ENCODE assay signal across 30 cellular contexts in genomic region chr7:112063974-112064373, GRCh38.
"Had no signal": no experiment of that assay in that cellular context is flagged by ENCODE, and none has a peak within 500 bp of the region (broad histone marks: within the 10 kb centered on the region; RNA-seq: fewer than 3 reads in every experiment).

No MANE protein-coding gene starts in this region.

- H3K9ac ChIP-seq: neural progenitor cell, parathyroid adenoma had no signal

- H3K4me2 ChIP-seq: neural progenitor cell had no signal

- H3K27ac ChIP-seq: neural progenitor cell, ovary, parathyroid adenoma, psoas muscle, right lobe of liver, sigmoid colon, spleen, stomach, suprapubic skin, testis, tibial artery, transverse colon, upper lobe of right lung, uterus had no signal

- H3K9me3 ChIP-seq: ovary, psoas muscle, right lobe of liver, sigmoid colon, spleen, stomach, suprapubic skin, testis, tibial artery, transverse colon, upper lobe of right lung, uterus had no signal

- H3K4me1 Mint-ChIP-seq: naive thymus-derived CD4-positive, alpha-beta T cell; natural killer cell; nephron; neural progenitor cell; stimulated activated effector memory CD8-positive, alpha-beta T cell treated with anti-CD3 and anti-CD28 coated beads, Interleukin-12 subunit alpha, Interleukin-12 subunit beta, amount 100 ng/mL, for 72 hours; stimulated activated naive B cell treated with anti-CD40 and anti-IgM and Interleukin-4, amounts not matched to agents 10 μg/mL and 1 μg/mL and 100 μg/mL, for 72 hours had no signal

- H3K9me3 Mint-ChIP-seq: natural killer cell; nephron; neural progenitor cell; stimulated activated effector memory CD8-positive, alpha-beta T cell treated with anti-CD3 and anti-CD28 coated beads, Interleukin-12 subunit alpha, Interleukin-12 subunit beta, amount 100 ng/mL, for 72 hours; stimulated activated naive B cell treated with anti-CD40 and anti-IgM and Interleukin-4, amounts not matched to agents 10 μg/mL and 1 μg/mL and 100 μg/mL, for 72 hours; stimulated activated naive CD8-positive, alpha-beta T cell treated with anti-CD3 and anti-CD28 coated beads, Interleukin-15, Interleukin-2, amounts not matched to agents 100 ng/mL and 50 ng/mL, for 24 hours; type B pancreatic cell had no signal

- H3K79me2 ChIP-seq: parathyroid adenoma had no signal

- H2AFZ ChIP-seq: neural progenitor cell, parathyroid adenoma had no signal

- ATAC-seq: naive thymus-derived CD4-positive, alpha-beta T cell; natural killer cell; psoas muscle; right cardiac atrium; right lobe of liver; stimulated activated effector memory CD8-positive, alpha-beta T cell treated with anti-CD3 and anti-CD28 coated beads, Interleukin-12 subunit alpha, Interleukin-12 subunit beta, amount 100 ng/mL, for 72 hours; stimulated activated naive B cell treated with anti-CD40 and anti-IgM and Interleukin-4, amounts not matched to agents 10 μg/mL and 1 μg/mL and 100 μg/mL, for 72 hours; upper lobe of right lung had no signal

- H3K36me3 ChIP-seq: neural progenitor cell, ovary, right lobe of liver, sigmoid colon, spleen, stomach, suprapubic skin, tibial artery, transverse colon, upper lobe of right lung, uterus had no signal

- H3K4me3 ChIP-seq: neural progenitor cell, ovary, psoas muscle, right lobe of liver, sigmoid colon, spleen, stomach, suprapubic skin, testis, tibial artery, transverse colon, upper lobe of right lung, uterus had no signal

- H3K4me3 Mint-ChIP-seq: naive thymus-derived CD4-positive, alpha-beta T cell; natural killer cell; nephron; neural progenitor cell; stimulated activated effector memory CD8-positive, alpha-beta T cell treated with anti-CD3 and anti-CD28 coated beads, Interleukin-12 subunit alpha, Interleukin-12 subunit beta, amount 100 ng/mL, for 72 hours; stimulated activated naive B cell treated with anti-CD40 and anti-IgM and Interleukin-4, amounts not matched to agents 10 μg/mL and 1 μg/mL and 100 μg/mL, for 72 hours; stimulated activated naive CD8-positive, alpha-beta T cell treated with anti-CD3 and anti-CD28 coated beads, Interleukin-15, Interleukin-2, amounts not matched to agents 100 ng/mL and 50 ng/mL, for 24 hours; type B pancreatic cell had no signal

- H3K36me3 Mint-ChIP-seq: naive thymus-derived CD4-positive, alpha-beta T cell; natural killer cell; neural progenitor cell; stimulated activated effector memory CD8-positive, alpha-beta T cell treated with anti-CD3 and anti-CD28 coated beads, Interleukin-12 subunit alpha, Interleukin-12 subunit beta, amount 100 ng/mL, for 72 hours; stimulated activated naive B cell treated with anti-CD40 and anti-IgM and Interleukin-4, amounts not matched to agents 10 μg/mL and 1 μg/mL and 100 μg/mL, for 72 hours; type B pancreatic cell had no signal

- H3K4me1 ChIP-seq: neural progenitor cell, parathyroid adenoma, spleen, testis, tibial artery, transverse colon, uterus had no signal

- H3K27me3 Mint-ChIP-seq: progenitor cell of endocrine pancreas; stimulated activated naive B cell treated with anti-CD40 and anti-IgM and Interleukin-4, amounts not matched to agents 10 μg/mL and 1 μg/mL and 100 μg/mL, for 72 hours; type B pancreatic cell had no signal

- H3K27me3 ChIP-seq: neural progenitor cell, ovary, right lobe of liver, sigmoid colon, spleen, stomach, suprapubic skin, testis, tibial artery, transverse colon, upper lobe of right lung, uterus had no signal

- H3K27ac Mint-ChIP-seq: naive thymus-derived CD4-positive, alpha-beta T cell; natural killer cell; nephron; neural progenitor cell; progenitor cell of endocrine pancreas; stimulated activated effector memory CD8-positive, alpha-beta T cell treated with anti-CD3 and anti-CD28 coated beads, Interleukin-12 subunit alpha, Interleukin-12 subunit beta, amount 100 ng/mL, for 72 hours; stimulated activated naive B cell treated with anti-CD40 and anti-IgM and Interleukin-4, amounts not matched to agents 10 μg/mL and 1 μg/mL and 100 μg/mL, for 72 hours; stimulated activated naive CD8-positive, alpha-beta T cell treated with anti-CD3 and anti-CD28 coated beads, Interleukin-15, Interleukin-2, amounts not matched to agents 100 ng/mL and 50 ng/mL, for 24 hours; type B pancreatic cell had no signal

- DNase-seq: naive thymus-derived CD4-positive, alpha-beta T cell; natural killer cell; occipital lobe; ovary; psoas muscle; right cardiac atrium; right lobe of liver; sigmoid colon; small intestine; spleen; stimulated activated CD4-positive, alpha-beta T cell treated with anti-CD3 and anti-CD28 coated beads, Interleukin-12 subunit alpha, Interleukin-12 subunit beta, amount 100 ng/mL, for 4 hours; stimulated activated CD4-positive, alpha-beta T cell treated with anti-CD3 and anti-CD28 coated beads, Interleukin-1b, Interleukin-23, amount 100 ng/mL, for 48 hours; stimulated activated CD4-positive, alpha-beta T cell treated with anti-CD3 and anti-CD28 coated beads, Interleukin-2, amount 100 ng/mL, for 48 hours; stimulated activated CD4-positive, alpha-beta T cell treated with anti-CD3 and anti-CD28 coated beads, Interleukin-4, amount 100 ng/mL, for 24 hours; stimulated activated naive B cell treated with anti-CD40 and anti-IgM and Interleukin-4, amounts not matched to agents 10 μg/mL and 1 μg/mL and 100 μg/mL, for 72 hours; stimulated activated naive CD4-positive, alpha-beta T cell treated with Interleukin-2 at 50 U/mL for 16 hours; stomach; testis; tibial artery; transverse colon; upper lobe of right lung; uterus had no signal
